Comparison of ENCODE assay signal across 9 cellular contexts in genomic region chr14:95520346-95520745, GRCh38. TPM values are rescaled to one million over a fixed set of nuclear protein-coding genes. Genes with fewer than 3 reads are reported as not detected.
DNase-seq lines count a peak whose midpoint lies in the region; ATAC-seq, FAIRE-seq and TF ChIP-seq lines count a peak whose summit lies in the region.
"Had no signal": no experiment of that assay in that cellular context is flagged by ENCODE, and none has a peak within 500 bp of the region (broad histone marks: within the 10 kb centered on the region; RNA-seq: fewer than 3 reads in every experiment).

No MANE protein-coding gene starts in this region.

- H3K27ac Mint-ChIP-seq in activated B cell treated with CpG ODN at 0.5 μM for 24 hours = peak overlapping the region; percentile 93

- 94% methylated on average over 3 of the region's 3 CpGs for WGBS in HepG2 (ENCODE audit: low lambda C conversion rate)
- WGBS in psoas muscle, 3 donors = 53 to 69% (median 63%) methylated on average over 3 of the region's 3 CpGs

- no TSS peak for BruUV-seq in HepG2 (replicated peaks; lab: Mats Ljungman, UMichigan)

- DNase-seq in activated T-cell treated with anti-CD3 and anti-CD28 coated beads, Interleukin-2, amount 50 U/mL, for 1 hour = peak; percentile 29
- no peak for DNase-seq in activated T-cell treated with anti-CD3 and anti-CD28 coated beads for 4 hours
- DNase-seq in activated B cell treated with CpG ODN at 0.5 μM for 24 hours = no peak
- no peak for DNase-seq in HepG2 (ENCODE audit: low spot score)
- DNase-seq in thoracic aorta (ENCODE audit: low spot score) = no peak
- DNase-seq in LoVo (ENCODE audit: low spot score) = no peak
- DNase-seq in SK-N-DZ (ENCODE audit: low spot score) = no peak
- no peak for DNase-seq in psoas muscle

- intact Hi-C loops in activated B cell treated with CpG ODN at 0.5 μM for 24 hours (cut with micrococcal nuclease) (no loop called here), HepG2 (cut with micrococcal nuclease; ENCODE audit: unreplicated experiment) (loop anchor here (5.0 kb wide), 1 partner anchor 33 kb away; no protein-coding TSS in a partner anchor), psoas muscle (cut with DNase I) (no loop called here)

- H3K9me3 Mint-ChIP-seq in activated B cell treated with CpG ODN at 0.5 μM for 24 hours = no peaks in the 10 kb centered on the region

- TF ChIP-seq CTCF in activated B cell treated with CpG ODN at 0.5 μM for 24 hours (IDR thresholded peaks at IDR 0.05) (no peak), HepG2 (CRISPR knock-in tag; IDR thresholded peaks at IDR 0.05) (no peak), thoracic aorta (IDR thresholded peaks at IDR 0.05) (no peak), psoas muscle (IDR thresholded peaks at IDR 0.05) (no peak)

- H3K4me1 Mint-ChIP-seq in activated B cell treated with CpG ODN at 0.5 μM for 24 hours = peaks cover 64% of the 10 kb centered on the region

- TF ChIP-seq EP300 in HepG2 (IDR thresholded peaks at IDR 0.05; ENCODE audit: low read depth in 2 of 2, low read length in 2 of 2) (no peak), HepG2 (CRISPR knock-in tag; IDR thresholded peaks at IDR 0.05; ENCODE audit: borderline replicate concordance) (no peak)

- H3K36me3 Mint-ChIP-seq in activated B cell treated with CpG ODN at 0.5 μM for 24 hours (ENCODE audit: low read depth) = peaks cover 2% of the 10 kb centered on the region

- no peaks in the 10 kb centered on the region for H3K9me3 ChIP-seq in HepG2 (ENCODE audit: low read length)
- no peaks in the 10 kb centered on the region for H3K9me3 ChIP-seq in thoracic aorta
- no peaks in the 10 kb centered on the region for H3K9me3 ChIP-seq in psoas muscle

- POLR2A ChIA-PET in activated B cell treated with CpG ODN at 0.5 μM for 24 hours (lab: Charles Lee) (interaction anchor here (0.7 to 8.2 kb wide), 6 partner anchors 11 to 193 kb away, joined by 3 to 113 read pairs (median 4); partner anchors contain the start of gene GLRX5), HepG2 (lab: Yijun Ruan, JAX) (interaction anchor here (1.0 to 1.6 kb wide), 3 partner anchors 14 to 30 kb away, joined by 3 read pairs; partner anchors contain the start of gene GLRX5)

- H3K4me3 Mint-ChIP-seq in activated B cell treated with CpG ODN at 0.5 μM for 24 hours = peak overlapping the region; percentile 75

- H3K36me3 ChIP-seq in HepG2 (replicated peaks in 1 of 2; ENCODE audit: control insufficient read depth in 1 of 2, insufficient read depth in 2 of 2, low read length in 2 of 2) = no peaks in the 10 kb centered on the region
- no peaks in the 10 kb centered on the region for H3K36me3 ChIP-seq in thoracic aorta
- peaks cover 0 to 5% of the 10 kb centered on the region in 2 donors for H3K36me3 ChIP-seq in psoas muscle (ENCODE audit: insufficient read depth in 1 of 2, low read depth in 1 of 2)

- peak; percentile 8 for ATAC-seq in activated B cell treated with CpG ODN at 0.5 μM for 24 hours (ENCODE audit: low read depth)
- ATAC-seq in HepG2 = no peak
- no peak for ATAC-seq in thoracic aorta (ENCODE audit: insufficient number of reproducible peaks, low FRiP score, low read depth)
- no peak for ATAC-seq in psoas muscle

- H3K27me3 ChIP-seq in HepG2 (ENCODE audit: control insufficient read depth in 1 of 2, insufficient read depth in 2 of 2, low read length in 2 of 2) (no peaks in the 10 kb centered on the region; a peak in 1 of 5 replicates), thoracic aorta (replicated peaks; ENCODE audit: insufficient read depth) (no peaks in the 10 kb centered on the region), psoas muscle (ENCODE audit: insufficient read depth in 3 of 3, low read length in 2 of 3) (no peaks in the 10 kb centered on the region)

- H2AFZ ChIP-seq in HepG2 (ENCODE audit: low read length) = no peak overlapping the region

- H3K4me1 ChIP-seq in HepG2 (ENCODE audit: insufficient read depth, low read length) (peaks cover 92% of the 10 kb centered on the region), thoracic aorta (ENCODE audit: control insufficient read depth in 1 of 2, low read depth in 2 of 2) (peaks cover 51 to 66% of the 10 kb centered on the region in 2 donors), psoas muscle (peaks cover 36% of the 10 kb centered on the region)

- no peak for TF ChIP-seq POLR2A in HepG2 (IDR thresholded peaks at IDR 0.05; ENCODE audit: insufficient read depth in 1 of 2, low read depth in 2 of 2, low read length in 2 of 2)

- CTCF ChIA-PET in activated B cell treated with CpG ODN at 0.5 μM for 24 hours (lab: Charles Lee) = interaction anchor here (0.6 to 3.4 kb wide), 5 partner anchors 24 to 78 kb away, joined by 3 to 10 read pairs (median 5); no protein-coding TSS in a partner anchor
- CTCF ChIA-PET in HepG2 (lab: Yijun Ruan, JAX; ENCODE audit: low intra/inter-chr PET ratio, low total read pairs) = no interaction called here

- no peak for FAIRE-seq in HepG2 (lab: Jason Lieb, UNC)

- H3K4me2 ChIP-seq in HepG2 (ENCODE audit: low read depth, low read length) = no peak overlapping the region

- H3K79me2 ChIP-seq in HepG2 (ENCODE audit: insufficient read depth, low read length) = peaks cover 7% of the 10 kb centered on the region

- H4K20me1 ChIP-seq in HepG2 (ENCODE audit: insufficient read depth, low read length) = no peaks in the 10 kb centered on the region

- in situ Hi-C loops in HepG2 (cut with HindIII; ENCODE audit: extremely low pct_ligation_motif_present, low pct_unique_long_range_greater_than_20kb) = no loop called here

- H3K9ac ChIP-seq in HepG2 (ENCODE audit: insufficient read depth, low read depth, low read length) = no peak overlapping the region

- H3K4me3 ChIP-seq in HepG2 (replicated peaks in 1 of 3; ENCODE audit: insufficient read depth in 1 of 3, low read depth in 2 of 3, low read length in 3 of 3) (no peak overlapping the region), thoracic aorta (no peak overlapping the region), psoas muscle (no peak overlapping the region)

- peak overlapping the region; percentile 24 for H3K27ac ChIP-seq in HepG2 (ENCODE audit: extremely low read length, insufficient read depth, low read length)
- peak overlapping the region; percentile 62 to 83 for H3K27ac ChIP-seq in thoracic aorta
- no peak overlapping the region for H3K27ac ChIP-seq in psoas muscle

- H3K27me3 Mint-ChIP-seq in activated B cell treated with CpG ODN at 0.5 μM for 24 hours = no peaks in the 10 kb centered on the region

- no peak for TF ChIP-seq RAD21 in HepG2 (CRISPR knock-in tag; IDR thresholded peaks at IDR 0.05)

RNA-seq across cellular contexts. Expression of gene SYNE3, which starts 3.9 kb away (rescaled TPM):
- total RNA-seq in activated B cell treated with CpG ODN at 0.5 μM for 24 hours (95.6 and 104 TPM in 2 replicates), HepG2 (2016; rRNA removed; fragmentation: Illumina TruSeq; extraction: Trizol) (7.8 and 9.0 TPM in 2 replicates), thoracic aorta (10 to 100 TPM; 29.5 to 43.4 TPM), psoas muscle (1 to 10 TPM; 3.4 to 4.7 (median 4.1) TPM)
- 2.1 and 2.5 TPM in 2 replicates for total RNA-seq in HepG2 (2016; cell fraction: cytosol; rRNA removed; fragmentation: Illumina TruSeq; extraction: Trizol; ENCODE audit: low read depth)
- 6.6 and 8.6 TPM in 2 replicates for total RNA-seq in HepG2 (2016; cell fraction: insoluble cytoplasmic fraction; rRNA removed; fragmentation: Illumina TruSeq; extraction: Trizol)
- 2.8 and 3.5 TPM in 2 replicates for total RNA-seq in HepG2 (2016; cell fraction: membrane; rRNA removed; fragmentation: Illumina TruSeq; extraction: Trizol)
- 14.8 and 16.4 TPM in 2 replicates for total RNA-seq in HepG2 (2016; cell fraction: nucleus; rRNA removed; fragmentation: Illumina TruSeq; extraction: Trizol)
- polyA plus RNA-seq in HepG2 (2011; rRNA removed) (8.0 and 9.3 TPM in 2 replicates), psoas muscle (1 to 10 TPM in 1 of 3 donors, under 1 TPM in 2; 0.45 to 1.3 (median 0.96) TPM)
- polyA plus RNA-seq in HepG2 (2011; cell fraction: cytosol; rRNA removed) = 3.1 and 3.2 TPM in 2 replicates
- polyA plus RNA-seq in HepG2 (2011; cell fraction: nucleus; rRNA removed) = 32.7 and 44.3 TPM in 2 replicates
- polyA plus RNA-seq in HepG2 (2012) = 3.7 and 4.9 TPM in 2 replicates
- 0.24 and 0.25 TPM in 2 replicates for polyA plus RNA-seq in HepG2 (2016; cell fraction: cytosol; fragmentation: Illumina TruSeq; extraction: Trizol; ENCODE audit: low read depth)
- 2.0 and 2.7 TPM in 2 replicates for polyA plus RNA-seq in HepG2 (2016; cell fraction: insoluble cytoplasmic fraction; fragmentation: Illumina TruSeq; extraction: Trizol; ENCODE audit: low read depth)
- 0.50 and 0.55 TPM in 2 replicates for polyA plus RNA-seq in HepG2 (2016; cell fraction: membrane; fragmentation: Illumina TruSeq; extraction: Trizol; ENCODE audit: low read depth)
- 10.7 and 10.9 TPM in 2 replicates for polyA plus RNA-seq in HepG2 (2016; cell fraction: nucleus; fragmentation: Illumina TruSeq; extraction: Trizol; ENCODE audit: insufficient read depth, low read depth)
- polyA minus RNA-seq in HepG2 (2011; rRNA and poly(A)+ RNA removed; ENCODE audit: low replicate concordance) = 0.72 and 21.2 TPM in 2 replicates
- 6.8 and 8.6 TPM in 2 replicates for polyA minus RNA-seq in HepG2 (2011; cell fraction: cytosol; rRNA and poly(A)+ RNA removed)
- polyA minus RNA-seq in HepG2 (2011; cell fraction: nucleus; rRNA and poly(A)+ RNA removed) = 43.0 and 46.7 TPM in 2 replicates
- 0.63 and 0.71 TPM in 2 replicates for polyA plus RNA-seq in SK-N-DZ (2014; cell fraction: cytosol; rRNA removed)
- polyA plus RNA-seq in SK-N-DZ (2014; cell fraction: nucleus; rRNA removed) = 0.58 and 0.70 TPM in 2 replicates
- total RNA-seq: epithelial cell of proximal tubule had no signal

RNA-seq across cellular contexts. Expression of gene GLRX5, which starts 14.5 kb away (rescaled TPM):
- total RNA-seq in activated B cell treated with CpG ODN at 0.5 μM for 24 hours (20.5 and 22.4 TPM in 2 replicates), HepG2 (2016; rRNA removed; fragmentation: Illumina TruSeq; extraction: Trizol) (115 and 122 TPM in 2 replicates), thoracic aorta (10 to 100 TPM; 19.6 to 22.9 TPM), psoas muscle (10 to 100 TPM; 46.9 to 97.6 (median 57.0) TPM)
- total RNA-seq in HepG2 (2016; cell fraction: cytosol; rRNA removed; fragmentation: Illumina TruSeq; extraction: Trizol; ENCODE audit: low read depth) = 141 and 162 TPM in 2 replicates
- 99.8 and 128 TPM in 2 replicates for total RNA-seq in HepG2 (2016; cell fraction: insoluble cytoplasmic fraction; rRNA removed; fragmentation: Illumina TruSeq; extraction: Trizol)
- total RNA-seq in HepG2 (2016; cell fraction: membrane; rRNA removed; fragmentation: Illumina TruSeq; extraction: Trizol) = 204 and 226 TPM in 2 replicates
- 42.6 and 50.7 TPM in 2 replicates for total RNA-seq in HepG2 (2016; cell fraction: nucleus; rRNA removed; fragmentation: Illumina TruSeq; extraction: Trizol)
- polyA plus RNA-seq in HepG2 (2011; rRNA removed) (115 and 146 TPM in 2 replicates), psoas muscle (10 to 100 TPM; 65.5 to 98.7 (median 68.4) TPM)
- 68.6 and 128 TPM in 2 replicates for polyA plus RNA-seq in HepG2 (2011; cell fraction: cytosol; rRNA removed)
- polyA plus RNA-seq in HepG2 (2011; cell fraction: nucleus; rRNA removed) = 20.1 and 32.1 TPM in 2 replicates
- 136 and 145 TPM in 2 replicates for polyA plus RNA-seq in HepG2 (2012)
- 197 and 237 TPM in 2 replicates for polyA plus RNA-seq in HepG2 (2016; cell fraction: cytosol; fragmentation: Illumina TruSeq; extraction: Trizol; ENCODE audit: low read depth)
- polyA plus RNA-seq in HepG2 (2016; cell fraction: insoluble cytoplasmic fraction; fragmentation: Illumina TruSeq; extraction: Trizol; ENCODE audit: low read depth) = 161 and 168 TPM in 2 replicates
- polyA plus RNA-seq in HepG2 (2016; cell fraction: membrane; fragmentation: Illumina TruSeq; extraction: Trizol; ENCODE audit: low read depth) = 243 and 290 TPM in 2 replicates
- 104 and 106 TPM in 2 replicates for polyA plus RNA-seq in HepG2 (2016; cell fraction: nucleus; fragmentation: Illumina TruSeq; extraction: Trizol; ENCODE audit: insufficient read depth, low read depth)
- polyA minus RNA-seq in HepG2 (2011; rRNA and poly(A)+ RNA removed; ENCODE audit: low replicate concordance) = 17.9 and 35.5 TPM in 2 replicates
- polyA minus RNA-seq in HepG2 (2011; cell fraction: cytosol; rRNA and poly(A)+ RNA removed) = 42.3 and 45.6 TPM in 2 replicates
- polyA minus RNA-seq in HepG2 (2011; cell fraction: nucleus; rRNA and poly(A)+ RNA removed) = 15.8 and 23.1 TPM in 2 replicates
- polyA plus RNA-seq in SK-N-DZ (2014; cell fraction: cytosol; rRNA removed) = 63.9 and 66.4 TPM in 2 replicates
- 18.0 and 33.6 TPM in 2 replicates for polyA plus RNA-seq in SK-N-DZ (2014; cell fraction: nucleus; rRNA removed)
